ENCODE assay signal across 8 cellular contexts in the genomic region with DNA sequence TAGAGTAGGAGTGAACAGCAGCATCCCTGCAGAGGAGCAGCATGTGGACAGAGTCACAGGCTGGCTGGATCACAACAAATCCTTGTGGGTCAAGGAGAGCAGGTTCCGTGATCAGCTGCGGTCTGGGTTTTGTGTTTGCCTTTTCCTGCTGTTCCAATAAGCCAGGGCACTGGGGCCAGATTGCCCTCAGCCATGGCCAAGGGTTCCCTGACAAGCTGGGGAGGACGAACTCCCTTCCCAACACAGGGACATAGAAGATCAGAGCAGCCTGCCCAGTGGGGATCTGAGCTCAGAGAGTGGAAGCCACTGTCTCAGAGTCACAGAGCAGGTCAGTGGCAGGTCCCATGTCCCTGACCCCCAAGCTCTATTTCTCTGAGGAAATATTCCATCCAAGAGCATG. TPM values are rescaled to one million over a fixed set of nuclear protein-coding genes. Genes with fewer than 3 reads are reported as not detected.
A peak's percentile ranks its signal among the peaks of the same experiment; 100 is the strongest.
DNase-seq lines count a peak whose midpoint lies in the region; ATAC-seq, FAIRE-seq and TF ChIP-seq lines count a peak whose summit lies in the region.
"Not testable (repeated sequence)": the region's sequence is repeated elsewhere in the genome, so short reads cannot be mapped to it uniquely, and the experiment has no call there.

No MANE protein-coding gene starts in this region.

- TF ChIP-seq CTCF in IMR-90 (conservative IDR thresholded peaks at IDR 0.05; ENCODE audit: low read depth, low read length); ascending aorta (IDR thresholded peaks at IDR 0.05); colonic mucosa (IDR thresholded peaks at IDR 0.05); right atrium auricular region (IDR thresholded peaks at IDR 0.05); HepG2 (CRISPR knock-in tag; IDR thresholded peaks at IDR 0.05); suprapubic skin (IDR thresholded peaks at IDR 0.05): not testable (repeated sequence)

- not testable (repeated sequence) for BruUV-seq in IMR-90 (replicated peaks; lab: Mats Ljungman, UMichigan); HepG2 (replicated peaks; lab: Mats Ljungman, UMichigan)

- not testable (repeated sequence) for H2AK5ac ChIP-seq in IMR-90 (ENCODE audit: low read depth, low read length)

- not testable (repeated sequence) for H2BK15ac ChIP-seq in IMR-90 (ENCODE audit: low read depth, low read length)

- not testable (repeated sequence) for H3K56ac ChIP-seq in IMR-90 (ENCODE audit: extremely low read depth, insufficient read depth, low read length)

- not testable (repeated sequence) for H3K23ac ChIP-seq in IMR-90 (ENCODE audit: low read depth, low read length)

- not testable (repeated sequence) for H3K4me3 Mint-ChIP-seq in activated CD4-positive, alpha-beta memory T cell treated with anti-CD3 and anti-CD28 coated beads, Interleukin-2, amount 10 ng/mL, durations not matched to agents 7 days and 5 days

- not testable (repeated sequence) for H2BK20ac ChIP-seq in IMR-90 (ENCODE audit: low read depth, low read length)

- not testable (repeated sequence) for H3K14ac ChIP-seq in IMR-90 (replicated peaks; ENCODE audit: low read depth, low read length)

- dilution Hi-C loops in IMR-90 (cut with HindIII; ENCODE audit: low sequenced_read_pairs, unreplicated experiment): not testable (repeated sequence)

- intact Hi-C loops in IMR-90 (cut with micrococcal nuclease); ascending aorta (cut with DNase I); colonic mucosa (cut with DNase I); HepG2 (cut with micrococcal nuclease; ENCODE audit: unreplicated experiment): not testable (repeated sequence)

- H4K20me1 ChIP-seq in IMR-90 (ENCODE audit: insufficient read depth, low read length); HepG2 (ENCODE audit: insufficient read depth, low read length): not testable (repeated sequence)

- H3K4me3 ChIP-seq in IMR-90 (ENCODE audit: insufficient read depth, low read depth, low read length); ascending aorta; colonic mucosa; right atrium auricular region; suprapubic skin: not testable (repeated sequence)
- peak overlapping the region in 1 of 3 experiments; percentile 80; a peak in 1 of 6 replicates for H3K4me3 ChIP-seq in HepG2 (replicated peaks in 1 of 3; ENCODE audit: insufficient read depth in 1 of 3, low read depth in 2 of 3, low read length in 3 of 3)

- not testable (repeated sequence) for H3K27ac ChIP-seq in IMR-90 (ENCODE audit: insufficient read depth, low read length); colonic mucosa; right atrium auricular region; HepG2 (ENCODE audit: extremely low read length, insufficient read depth, low read length)
- H3K27ac ChIP-seq in ascending aorta (peak overlapping the region; percentile 76 to 83), suprapubic skin (peak overlapping the region; percentile 21)

- no CpG with 5 or more reads among the region's 3 CpGs for WGBS in IMR-90 (ENCODE audit: extremely low coverage in 2 of 2, insufficient read length in 1 of 2), 2 experiments
- 20% methylated on average over 3 of the region's 3 CpGs for WGBS in HepG2 (ENCODE audit: low lambda C conversion rate)
- WGBS in suprapubic skin: 33% methylated on average over 3 of the region's 3 CpGs

- H4K5ac ChIP-seq in IMR-90 (ENCODE audit: low read depth, low read length): not testable (repeated sequence)

- CTCF ChIA-PET in IMR-90 (lab: Yijun Ruan, JAX); activated CD4-positive, alpha-beta memory T cell treated with anti-CD3 and anti-CD28 coated beads, Interleukin-2, amount 10 ng/mL, durations not matched to agents 7 days and 5 days (lab: Charles Lee); HepG2 (lab: Yijun Ruan, JAX; ENCODE audit: low intra/inter-chr PET ratio, low total read pairs): not testable (repeated sequence)

- H2AFZ ChIP-seq in IMR-90 (replicated peaks; ENCODE audit: low read length, poor library complexity); HepG2 (ENCODE audit: low read length): not testable (repeated sequence)

- H3K4me1 ChIP-seq in IMR-90 (ENCODE audit: control insufficient read depth, insufficient read depth, low read length); colonic mucosa: not testable (repeated sequence)
- H3K4me1 ChIP-seq in ascending aorta (peaks cover 3 to 25% of the 10 kb centered on the region in 2 donors), right atrium auricular region (peaks cover 0 to 34% of the 10 kb centered on the region in 2 donors), HepG2 (ENCODE audit: insufficient read depth, low read length) (peaks cover 33% of the 10 kb centered on the region), suprapubic skin (peaks cover 56% of the 10 kb centered on the region)

- not testable (repeated sequence) for H3K9me3 ChIP-seq in IMR-90 (ENCODE audit: control insufficient read depth, insufficient read depth, low read length); ascending aorta; colonic mucosa; right atrium auricular region; HepG2 (ENCODE audit: low read length); suprapubic skin

- not testable (repeated sequence) for H4K91ac ChIP-seq in IMR-90 (ENCODE audit: insufficient read depth, low read depth, low read length)

- peaks cover 31% of the 10 kb centered on the region for H3K27me3 Mint-ChIP-seq in activated CD4-positive, alpha-beta memory T cell treated with anti-CD3 and anti-CD28 coated beads, Interleukin-2, amount 10 ng/mL, durations not matched to agents 7 days and 5 days

- H3K79me1 ChIP-seq in IMR-90 (ENCODE audit: low read depth in 1 of 2, low read length in 2 of 2): not testable (repeated sequence)

- not testable (repeated sequence) for FAIRE-seq in HepG2 (lab: Jason Lieb, UNC)

- H2BK5ac ChIP-seq in IMR-90 (ENCODE audit: low read depth, low read length, poor library complexity, severe bottlenecking): not testable (repeated sequence)

- H3K27me3 ChIP-seq in IMR-90 (ENCODE audit: control insufficient read depth, insufficient read depth, low read length) (peaks cover 55% of the 10 kb centered on the region), HepG2 (ENCODE audit: control insufficient read depth in 1 of 2, insufficient read depth in 2 of 2, low read length in 2 of 2) (peaks cover 14 to 52% of the 10 kb centered on the region in 2 experiments; a peak in 3 of 5 replicates)
- not testable (repeated sequence) for H3K27me3 ChIP-seq in ascending aorta, colonic mucosa, right atrium auricular region, suprapubic skin

- H3K27ac Mint-ChIP-seq in activated CD4-positive, alpha-beta memory T cell treated with anti-CD3 and anti-CD28 coated beads, Interleukin-2, amount 10 ng/mL, durations not matched to agents 7 days and 5 days: not testable (repeated sequence)

- TF ChIP-seq EP300 in HepG2 (IDR thresholded peaks at IDR 0.05; ENCODE audit: low read depth in 2 of 2, low read length in 2 of 2); HepG2 (CRISPR knock-in tag; IDR thresholded peaks at IDR 0.05; ENCODE audit: borderline replicate concordance); suprapubic skin (IDR thresholded peaks at IDR 0.05): not testable (repeated sequence)

- not testable (repeated sequence) for H2AK9ac ChIP-seq in IMR-90 (replicated peaks; ENCODE audit: low read depth, low read length, poor library complexity)

- H2BK120ac ChIP-seq in IMR-90 (ENCODE audit: low read depth, low read length): not testable (repeated sequence)

- H3K9me3 Mint-ChIP-seq in activated CD4-positive, alpha-beta memory T cell treated with anti-CD3 and anti-CD28 coated beads, Interleukin-2, amount 10 ng/mL, durations not matched to agents 7 days and 5 days: not testable (repeated sequence)

- not testable (repeated sequence) for H3K4me1 Mint-ChIP-seq in activated CD4-positive, alpha-beta memory T cell treated with anti-CD3 and anti-CD28 coated beads, Interleukin-2, amount 10 ng/mL, durations not matched to agents 7 days and 5 days

- ATAC-seq in IMR-90 (ENCODE audit: low read depth) (0 out of 2 replicates have a peak, but pooled peaks have one; percentile 12), HepG2 (peak; percentile 12)

- H3K9me1 ChIP-seq in IMR-90 (ENCODE audit: insufficient read depth, low read length): not testable (repeated sequence)

- H3K9ac ChIP-seq in IMR-90 (ENCODE audit: low read depth, low read length); colonic mucosa (ENCODE audit: low read depth in 2 of 2, low read length in 2 of 2); HepG2 (ENCODE audit: insufficient read depth, low read depth, low read length): not testable (repeated sequence)

- H3K4me2 ChIP-seq in IMR-90 (ENCODE audit: low read depth, low read length): not testable (repeated sequence)
- H3K4me2 ChIP-seq in HepG2 (ENCODE audit: low read depth, low read length): peak overlapping the region; percentile 99

- not testable (repeated sequence) for TF ChIP-seq RAD21 in IMR-90 (IDR thresholded peaks at IDR 0.05; ENCODE audit: low read length); HepG2 (CRISPR knock-in tag; IDR thresholded peaks at IDR 0.05)

- not testable (repeated sequence) for TF ChIP-seq POLR2A in IMR-90 (IDR thresholded peaks at IDR 0.05; ENCODE audit: low read depth, low read length); HepG2 (IDR thresholded peaks at IDR 0.05; ENCODE audit: insufficient read depth in 1 of 2, low read depth in 2 of 2, low read length in 2 of 2); suprapubic skin (IDR thresholded peaks at IDR 0.05)

- H3K18ac ChIP-seq in IMR-90 (ENCODE audit: low read depth, low read length): not testable (repeated sequence)

- not testable (repeated sequence) for H4K8ac ChIP-seq in IMR-90 (ENCODE audit: low read depth in 2 of 2, low read length in 2 of 2)

- DNase-seq in AG20443 (ENCODE audit: low spot score) (peak; percentile 2), colonic mucosa (peak; percentile 12), right atrium auricular region (ENCODE audit: low spot score) (peak; percentile 57), suprapubic skin (ENCODE audit: low spot score in 2 of 2) (peak in 1 of 2 donors; percentile 62)
- DNase-seq in IMR-90; ascending aorta (ENCODE audit: low spot score in 2 of 2); HepG2 (ENCODE audit: low spot score): not testable (repeated sequence)
- peak; percentile 9 for DNase-seq in activated CD4-positive, alpha-beta memory T cell treated with anti-CD3 and anti-CD28 coated beads, Interleukin-2, amount 10 ng/mL, durations not matched to agents 7 days and 5 days

- in situ Hi-C loops in IMR-90 (cut with MboI; ENCODE audit: low sequenced_read_pairs); HepG2 (cut with HindIII; ENCODE audit: extremely low pct_ligation_motif_present, low pct_unique_long_range_greater_than_20kb): not testable (repeated sequence)

- H3K4ac ChIP-seq in IMR-90 (ENCODE audit: low read depth, low read length): not testable (repeated sequence)

- not testable (repeated sequence) for H3K36me3 ChIP-seq in IMR-90 (ENCODE audit: control insufficient read depth, insufficient read depth, low read length); ascending aorta; colonic mucosa; right atrium auricular region; HepG2 (replicated peaks in 1 of 2; ENCODE audit: control insufficient read depth in 1 of 2, insufficient read depth in 2 of 2, low read length in 2 of 2); suprapubic skin

- not testable (repeated sequence) for H3K79me2 ChIP-seq in HepG2 (ENCODE audit: insufficient read depth, low read length)

- POLR2A ChIA-PET in IMR-90 (lab: Charles Lee; ENCODE audit: unreplicated experiment); activated CD4-positive, alpha-beta memory T cell treated with anti-CD3 and anti-CD28 coated beads, Interleukin-2, amount 10 ng/mL, durations not matched to agents 7 days and 5 days (lab: Charles Lee); HepG2 (lab: Yijun Ruan, JAX): not testable (repeated sequence)

- H3K36me3 Mint-ChIP-seq in activated CD4-positive, alpha-beta memory T cell treated with anti-CD3 and anti-CD28 coated beads, Interleukin-2, amount 10 ng/mL, durations not matched to agents 7 days and 5 days (ENCODE audit: low read depth): not testable (repeated sequence)

RNA-seq across cellular contexts. Expression of a gene that starts 12.8 kb away (rescaled TPM):
- 2.7 and 4.4 TPM in 2 replicates for total RNA-seq in IMR-90 (2012; rRNA removed)
- polyA plus RNA-seq in IMR-90 (2012; rRNA removed): 1.3 and 1.5 TPM in 2 replicates
- 0.35 and 0.89 TPM in 2 replicates for polyA plus RNA-seq in IMR-90 (2012; cell fraction: cytosol; rRNA removed)
- polyA plus RNA-seq in IMR-90 (2012; cell fraction: nucleus; rRNA removed; ENCODE audit: low replicate concordance): 0.41 and 1.3 TPM in 2 replicates
- total RNA-seq in activated CD4-positive, alpha-beta memory T cell treated with anti-CD3 and anti-CD28 coated beads, Interleukin-2, amount 10 ng/mL, durations not matched to agents 7 days and 5 days: 10 to 100 TPM in 1 of 2 experiments, 1 to 10 TPM in 1; 8.4 to 10.5 TPM
- 1.7 TPM for total RNA-seq in ascending aorta
- total RNA-seq in colonic mucosa: 1 to 10 TPM; 5.0 to 7.1 TPM
- 1 to 10 TPM; 1.1 to 1.6 TPM for total RNA-seq in right atrium auricular region
- total RNA-seq in HepG2 (2016; rRNA removed; fragmentation: Illumina TruSeq; extraction: Trizol): 5.8 and 6.8 TPM in 2 replicates
- total RNA-seq in HepG2 (2016; cell fraction: cytosol; rRNA removed; fragmentation: Illumina TruSeq; extraction: Trizol; ENCODE audit: low read depth): 1.1 and 1.3 TPM in 2 replicates
- 5.0 and 7.2 TPM in 2 replicates for total RNA-seq in HepG2 (2016; cell fraction: insoluble cytoplasmic fraction; rRNA removed; fragmentation: Illumina TruSeq; extraction: Trizol)
- 2.1 and 4.0 TPM in 2 replicates for total RNA-seq in HepG2 (2016; cell fraction: membrane; rRNA removed; fragmentation: Illumina TruSeq; extraction: Trizol)
- total RNA-seq in HepG2 (2016; cell fraction: nucleus; rRNA removed; fragmentation: Illumina TruSeq; extraction: Trizol): 4.9 and 5.1 TPM in 2 replicates
- polyA plus RNA-seq in HepG2 (2011; rRNA removed): 0.90 and 1.7 TPM in 2 replicates
- 1.0 and 1.2 TPM in 2 replicates for polyA plus RNA-seq in HepG2 (2011; cell fraction: cytosol; rRNA removed)
- 0.64 and 0.69 TPM in 2 replicates for polyA plus RNA-seq in HepG2 (2011; cell fraction: nucleus; rRNA removed)
- 1.3 and 2.0 TPM in 2 replicates for polyA plus RNA-seq in HepG2 (2012)
- 0.62 and 0.71 TPM in 2 replicates for polyA plus RNA-seq in HepG2 (2016; cell fraction: cytosol; fragmentation: Illumina TruSeq; extraction: Trizol; ENCODE audit: low read depth)
- polyA plus RNA-seq in HepG2 (2016; cell fraction: insoluble cytoplasmic fraction; fragmentation: Illumina TruSeq; extraction: Trizol; ENCODE audit: low read depth): 6.6 and 7.3 TPM in 2 replicates
- 2.5 and 2.6 TPM in 2 replicates for polyA plus RNA-seq in HepG2 (2016; cell fraction: membrane; fragmentation: Illumina TruSeq; extraction: Trizol; ENCODE audit: low read depth)
- 5.0 and 5.1 TPM in 2 replicates for polyA plus RNA-seq in HepG2 (2016; cell fraction: nucleus; fragmentation: Illumina TruSeq; extraction: Trizol; ENCODE audit: insufficient read depth, low read depth)
- 0.90 and 4.3 TPM in 2 replicates for polyA minus RNA-seq in HepG2 (2011; rRNA and poly(A)+ RNA removed; ENCODE audit: low replicate concordance)
- polyA minus RNA-seq in HepG2 (2011; cell fraction: cytosol; rRNA and poly(A)+ RNA removed): 2.3 TPM in 2 replicates
- 5.3 and 6.6 TPM in 2 replicates for polyA minus RNA-seq in HepG2 (2011; cell fraction: nucleus; rRNA and poly(A)+ RNA removed)
- total RNA-seq in suprapubic skin: 100 to 1,000 TPM; 123 to 247 (median 164) TPM

Comparison
In these comparisons a context has a peak if more than half of its experiments do, and no peak if none do; other contexts are left out.
1. RNA of a gene that starts 12.8 kb away (total RNA-seq): 123 to 247 TPM in suprapubic skin; 8.4 to 10.5 TPM in activated CD4-positive, alpha-beta memory T cell treated with anti-CD3 and anti-CD28 coated beads, Interleukin-2, amount 10 ng/mL, durations not matched to agents 7 days and 5 days, 5.0 to 7.1 TPM in colonic mucosa, 1.1 to 7.2 TPM in HepG2, 2.7 to 4.4 TPM in IMR-90, 1.7 TPM in ascending aorta (single experiment) and 1.1 to 1.6 TPM in right atrium auricular region; every median in the first group is over 10 times any median in the second.